16 cellular contexts compared by ENCODE assay signal in the genomic region with DNA sequence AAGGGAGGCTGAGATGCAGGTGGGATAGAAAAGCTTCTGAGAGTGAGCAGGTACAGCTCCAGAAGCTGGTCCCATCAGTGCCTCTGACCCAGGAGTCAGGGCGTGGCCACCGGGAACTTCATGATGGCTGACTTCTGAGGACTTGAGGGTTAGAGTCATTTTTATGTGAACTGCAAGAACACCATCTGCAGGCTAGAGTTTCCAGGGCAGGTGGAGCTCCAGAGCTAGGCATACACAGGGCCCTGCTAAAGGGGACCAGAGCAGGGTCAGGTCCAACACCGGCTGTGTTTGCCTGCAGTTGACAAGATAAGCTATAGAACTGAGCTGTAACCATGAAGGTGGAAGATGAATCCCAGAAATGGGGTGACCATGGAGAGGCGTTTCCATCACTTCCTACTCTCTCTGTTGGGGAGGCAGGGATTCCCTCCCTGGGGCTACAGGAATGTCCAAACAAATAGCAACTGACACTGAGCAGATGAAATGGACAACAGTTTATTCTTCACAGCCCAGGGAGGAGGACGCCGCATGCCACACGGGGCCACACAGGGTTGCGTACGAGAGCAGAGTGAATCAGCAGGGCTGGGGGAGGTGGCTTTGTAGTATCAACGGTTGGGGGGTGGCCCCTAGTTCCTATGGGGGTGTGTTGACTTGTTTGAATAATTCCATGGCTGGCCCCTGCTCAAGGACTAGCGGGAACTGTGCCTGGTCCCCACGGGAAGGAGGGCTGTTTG.
DNase-seq lines count a peak whose midpoint lies in the region; ATAC-seq, FAIRE-seq and TF ChIP-seq lines count a peak whose summit lies in the region.
"Had no signal": no experiment of that assay in that cellular context is flagged by ENCODE, and none has a peak within 500 bp of the region (broad histone marks: within the 10 kb centered on the region; RNA-seq: fewer than 3 reads in every experiment).

No MANE protein-coding gene starts in this region.

- peak; percentile 64 for DNase-seq in COLO668 (lab: John Stamatoyannopoulos, UW; ENCODE audit: unreplicated experiment)
- DNase-seq in HFFc6 = no peak
- DNase-seq in OCI-M1 (lab: John Stamatoyannopoulos, UW) = peak; percentile 24
- peak; percentile 41 for DNase-seq in hepatocyte (ENCODE audit: low spot score)
- DNase-seq in NCI-H2227 treated with DMSO at 0.1 percent for 48 hours (lab: John Stamatoyannopoulos, UW) = no peak
- no peak for DNase-seq in small intestine
- no peak for DNase-seq in HAP-1 (ENCODE audit: low spot score in 2 of 2)
- DNase-seq: activated CD4-positive, CD25-positive, alpha-beta regulatory T cell; BE2C; NK-92 treated with Interleukin-12 subunit alpha and Interleukin-12 subunit beta, amount 100 ng/mL, for 24 hours; T-cell had no signal

- peaks cover 23% of the 10 kb centered on the region for H3K4me1 Mint-ChIP-seq in HFFc6 (ENCODE audit: low read depth)
- H3K4me1 Mint-ChIP-seq: T-cell had no signal

- H3K27ac ChIP-seq in hepatocyte (no peak overlapping the region), small intestine (ENCODE audit: low read depth in 1 of 2, low read length in 1 of 2) (no peak overlapping the region)
- H3K27ac ChIP-seq: prostate gland, tibial nerve had no signal

- no peaks in the 10 kb centered on the region for H3K9me2 ChIP-seq in hepatocyte (replicated peaks; ENCODE audit: insufficient read depth)

- H3K4me3 Mint-ChIP-seq in HFFc6 = no peak overlapping the region
- H3K4me3 Mint-ChIP-seq: activated naive CD8-positive, alpha-beta T cell; T-cell had no signal

- in situ Hi-C loops in HAP-1 (cut with MboI; ENCODE audit: low sequenced_read_pairs) = no loop called here

- H3K79me2 ChIP-seq in hepatocyte = no peaks in the 10 kb centered on the region

- FAIRE-seq in small intestine (lab: Jason Lieb, UNC) = no peak
- FAIRE-seq: bronchial epithelial cell had no signal

- TF ChIP-seq CTCF in HFFc6 (IDR thresholded peaks at IDR 0.05) (no peak), hepatocyte (IDR thresholded peaks at IDR 0.05; ENCODE audit: poor library complexity) (peak; percentile 29)

- H3K36me3 Mint-ChIP-seq in HFFc6 (ENCODE audit: low read depth) = no peaks in the 10 kb centered on the region
- H3K36me3 Mint-ChIP-seq: activated naive CD8-positive, alpha-beta T cell; T-cell had no signal

- H3K9me3 ChIP-seq in hepatocyte (ENCODE audit: low read depth) (no peaks in the 10 kb centered on the region), small intestine (ENCODE audit: control insufficient read depth, low read depth) (no peaks in the 10 kb centered on the region), HAP-1 (no peaks in the 10 kb centered on the region)
- H3K9me3 ChIP-seq: BE2C, prostate gland, tibial nerve had no signal

- H3K9me3 Mint-ChIP-seq in HFFc6 = no peaks in the 10 kb centered on the region

- H3K36me3 ChIP-seq in hepatocyte (replicated peaks; ENCODE audit: insufficient read depth, low read depth) (no peaks in the 10 kb centered on the region), small intestine (ENCODE audit: control insufficient read depth in 2 of 2, insufficient read depth in 2 of 2, low read length in 2 of 2) (no peaks in the 10 kb centered on the region), HAP-1 (replicated peaks) (no peaks in the 10 kb centered on the region)
- H3K36me3 ChIP-seq: BE2C, prostate gland, tibial nerve had no signal

- no peak overlapping the region for H3K4me3 ChIP-seq in hepatocyte
- no peak overlapping the region for H3K4me3 ChIP-seq in small intestine (ENCODE audit: low read depth in 1 of 2, low read length in 2 of 2)
- no peak overlapping the region for H3K4me3 ChIP-seq in HAP-1
- H3K4me3 ChIP-seq: prostate gland, tibial nerve had no signal

- H2AFZ ChIP-seq in hepatocyte = no peak overlapping the region

- H3K4me1 ChIP-seq in hepatocyte (ENCODE audit: insufficient read depth) (no peaks in the 10 kb centered on the region), small intestine (ENCODE audit: control insufficient read depth in 2 of 2, insufficient read depth in 1 of 2, low read depth in 1 of 2, low read length in 1 of 2) (no peaks in the 10 kb centered on the region), HAP-1 (no peaks in the 10 kb centered on the region)
- H3K4me1 ChIP-seq: BE2C, prostate gland, tibial nerve had no signal

- 74% methylated on average over 11 of the region's 12 CpGs for WGBS in hepatocyte (ENCODE audit: low lambda C conversion rate, missing lambda C conversion rate)
- WGBS in small intestine, 3 donors = 66 to 71% (median 69%) methylated on average over 11 to 12 of the region's 12 CpGs

- H3K27me3 ChIP-seq in hepatocyte (no peaks in the 10 kb centered on the region), small intestine (ENCODE audit: control insufficient read depth in 2 of 2, insufficient read depth in 2 of 2, low read length in 2 of 2) (no peaks in the 10 kb centered on the region), HAP-1 (ENCODE audit: low read depth) (no peaks in the 10 kb centered on the region)
- H3K27me3 ChIP-seq: BE2C, tibial nerve had no signal

- H3K4me2 ChIP-seq in hepatocyte = no peak overlapping the region

- peak overlapping the region; percentile 60; the same call in 1 of the 2 replicates for H3K27ac Mint-ChIP-seq in HFFc6
- H3K27ac Mint-ChIP-seq: activated naive CD8-positive, alpha-beta T cell; T-cell had no signal

- H4K20me1 ChIP-seq in hepatocyte (ENCODE audit: insufficient read depth, poor library complexity, severe bottlenecking) = no peaks in the 10 kb centered on the region

- H3K27me3 Mint-ChIP-seq in HFFc6 (ENCODE audit: insufficient read depth) = no peaks in the 10 kb centered on the region; the same call in none of the 2 replicates

- ATAC-seq in HG03025 (IDR thresholded peaks at IDR 0.05; ENCODE audit: low FRiP score, unreplicated experiment) = no peak
- ATAC-seq: T-cell had no signal

Comparison
In these comparisons a context has a peak if more than half of its experiments do, and no peak if none do; other contexts are left out.
1. DNase-seq: peak in COLO668 (single experiment), OCI-M1 (single experiment) and hepatocyte (single experiment); none in HFFc6 (single experiment), NCI-H2227 treated with DMSO at 0.1 percent for 48 hours (single experiment), small intestine (single experiment) and HAP-1 (0 of 2).